Comparison of ENCODE assay signal across 1 cellular context in the genomic region with DNA sequence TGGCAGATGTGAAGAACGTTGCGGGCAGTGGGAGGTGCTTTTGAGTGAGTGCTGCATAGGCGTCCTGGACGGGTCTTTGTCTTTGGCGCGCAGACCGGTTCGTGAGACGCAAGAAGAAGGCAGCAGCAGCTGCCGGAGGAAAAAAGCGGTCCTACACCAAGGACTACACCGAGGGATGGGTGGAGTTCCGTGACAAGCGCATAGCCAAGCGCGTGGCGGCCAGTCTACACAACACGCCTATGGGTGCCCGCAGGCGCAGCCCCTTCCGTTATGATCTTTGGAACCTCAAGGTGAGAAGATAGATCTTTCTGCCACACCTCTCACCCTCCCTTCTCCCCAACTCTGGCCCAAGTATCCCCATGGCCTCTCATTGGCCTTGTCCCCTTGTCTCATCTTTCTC.
TF ChIP-seq lines count a peak whose summit lies in the region.

No MANE protein-coding gene starts in this region.

TF ChIP-seq in endothelial cell of umbilical vein, 7 proteins besides CTCF, POLR2A, EP300 and RAD21:
- no peak for TF ChIP-seq EZH2 (IDR thresholded peaks at IDR 0.05; ENCODE audit: borderline replicate concordance, low read depth, low read length, severe bottlenecking)
- TF ChIP-seq MYC (IDR thresholded peaks at IDR 0.05; ENCODE audit: low read depth, low read length) = no peak
- TF ChIP-seq FOS (IDR thresholded peaks at IDR 0.05; ENCODE audit: borderline replicate concordance, insufficient read depth, low read length) = no peak
- TF ChIP-seq, protein P1, sequence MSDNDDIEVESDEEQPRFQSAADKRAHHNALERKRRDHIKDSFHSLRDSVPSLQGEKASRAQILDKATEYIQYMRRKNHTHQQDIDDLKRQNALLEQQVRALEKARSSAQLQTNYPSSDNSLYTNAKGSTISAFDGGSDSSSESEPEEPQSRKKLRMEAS (IDR thresholded peaks at IDR 0.05; ENCODE audit: insufficient read depth, insufficient read length) = no peak
- TF ChIP-seq GATA2 (IDR thresholded peaks at IDR 0.05; ENCODE audit: insufficient read depth, insufficient read length, low read depth, low read length) = no peak
- no peak for TF ChIP-seq JUN (IDR thresholded peaks at IDR 0.05; ENCODE audit: borderline replicate concordance, insufficient read depth, insufficient read length, low read depth)
